29 cellular contexts compared by ENCODE assay signal in genomic region chr14:38723954-38724353, GRCh38.
"Had no signal": no experiment of that assay in that cellular context is flagged by ENCODE, and none has a peak within 500 bp of the region (broad histone marks: within the 10 kb centered on the region; RNA-seq: fewer than 3 reads in every experiment).

No MANE protein-coding gene starts in this region.

- FAIRE-seq: TTC549 had no signal

- H3K9me3 ChIP-seq: esophagus muscularis mucosa, heart right ventricle, left lung, mucosa of descending colon, neutrophil, right lobe of liver, testis, upper lobe of right lung had no signal

- H3K36me3 Mint-ChIP-seq: natural killer cell treated with Interleukin-12 subunit alpha and Interleukin-12 subunit beta and Interleukin-15 and Interleukin-18, amount 100 ng/mL, for 72 hours had no signal

- H3K4me3 Mint-ChIP-seq: activated CD4-positive, alpha-beta memory T cell treated with anti-CD3 and anti-CD28 coated beads, Interleukin-2, amount 10 ng/mL, durations not matched to agents 7 days and 5 days; activated T-cell treated with anti-CD3 and anti-CD28 coated beads, Interleukin-2, amount 50 U/mL, for 24 hours; endodermal cell; natural killer cell treated with Interleukin-12 subunit alpha and Interleukin-12 subunit beta and Interleukin-15 and Interleukin-18, amount 100 ng/mL, for 72 hours had no signal

- H3K27me3 ChIP-seq: esophagus muscularis mucosa, heart right ventricle, left lung, neutrophil, right lobe of liver, testis, upper lobe of right lung had no signal

- H3K27ac Mint-ChIP-seq: activated CD4-positive, alpha-beta memory T cell treated with anti-CD3 and anti-CD28 coated beads, Interleukin-2, amount 10 ng/mL, durations not matched to agents 7 days and 5 days; activated T-cell treated with anti-CD3 and anti-CD28 coated beads, Interleukin-2, amount 50 U/mL, for 24 hours; endodermal cell; natural killer cell treated with Interleukin-12 subunit alpha and Interleukin-12 subunit beta and Interleukin-15 and Interleukin-18, amount 100 ng/mL, for 72 hours had no signal

- H3K4me3 ChIP-seq: esophagus muscularis mucosa, heart right ventricle, left lung, lung, mucosa of descending colon, right lobe of liver, skin epidermis, testis, upper lobe of right lung had no signal

- H3K4me1 ChIP-seq: left lung, right lobe of liver, testis, upper lobe of right lung had no signal

- H3K36me3 ChIP-seq: esophagus muscularis mucosa, heart right ventricle, left lung, neutrophil, right lobe of liver, upper lobe of right lung, WERI-Rb-1 had no signal

- H3K9me3 Mint-ChIP-seq: activated CD4-positive, alpha-beta memory T cell treated with anti-CD3 and anti-CD28 coated beads, Interleukin-2, amount 10 ng/mL, durations not matched to agents 7 days and 5 days; activated T-cell treated with anti-CD3 and anti-CD28 coated beads, Interleukin-2, amount 50 U/mL, for 24 hours; endodermal cell had no signal

- H3K4me1 Mint-ChIP-seq: activated CD4-positive, alpha-beta memory T cell treated with anti-CD3 and anti-CD28 coated beads, Interleukin-2, amount 10 ng/mL, durations not matched to agents 7 days and 5 days had no signal

- DNase-seq: activated CD4-positive, alpha-beta memory T cell treated with anti-CD3 and anti-CD28 coated beads, Interleukin-2, amount 10 ng/mL, durations not matched to agents 7 days and 5 days; activated CD4-positive, alpha-beta T cell treated with anti-CD3 and anti-CD28 coated beads for 48 hours; activated CD8-positive, alpha-beta memory T cell treated with anti-CD3 and anti-CD28 coated beads, Interleukin-2, amount 50 U/mL, for 48 hours; activated gamma-delta T cell treated with Interleukin-2 at 50 U/mL for 16 hours; activated naive CD4-positive, alpha-beta T cell treated with anti-CD3 and anti-CD28 coated beads, Interleukin-2, amount 50 U/mL, for 16 hours; activated T-cell treated with anti-CD3 and anti-CD28 coated beads, Interleukin-2, amount 50 U/mL, for 24 hours; amniotic stem cell; cerebellar nuclear complex; cortex of kidney; endodermal cell; foreskin melanocyte; heart right ventricle; kidney glomerular epithelial cell; left lung; mucosa of descending colon; right lobe of liver; stimulated activated CD4-positive, alpha-beta T cell treated with anti-CD3 and anti-CD28 coated beads, Interleukin-12 subunit alpha, Interleukin-12 subunit beta, amount 100 ng/mL, for 4 hours; stimulated activated CD4-positive, alpha-beta T cell treated with anti-CD3 and anti-CD28 coated beads, Interleukin-4, amount 100 ng/mL, for 1 hour; stimulated activated naive CD8-positive, alpha-beta T cell treated with anti-CD3 and anti-CD28 coated beads, Interleukin-15, Interleukin-2, amounts not matched to agents 100 U/mL and 50 U/mL, for 24 hours; T-helper 9 cell; testis; upper lobe of right lung; WERI-Rb-1 had no signal

- H3K27me3 Mint-ChIP-seq: activated CD4-positive, alpha-beta memory T cell treated with anti-CD3 and anti-CD28 coated beads, Interleukin-2, amount 10 ng/mL, durations not matched to agents 7 days and 5 days; activated T-cell treated with anti-CD3 and anti-CD28 coated beads, Interleukin-2, amount 50 U/mL, for 24 hours; natural killer cell treated with Interleukin-12 subunit alpha and Interleukin-12 subunit beta and Interleukin-15 and Interleukin-18, amount 100 ng/mL, for 72 hours had no signal

- H3K27ac ChIP-seq: heart right ventricle, left lung, neutrophil, right lobe of liver, skin epidermis, testis, upper lobe of right lung, WERI-Rb-1 had no signal
